Comparison of ENCODE assay signal across 35 cellular contexts in genomic region chr5:98664736-98665135, GRCh38.
"Had no signal": no experiment of that assay in that cellular context is flagged by ENCODE, and none has a peak within 500 bp of the region (broad histone marks: within the 10 kb centered on the region; RNA-seq: fewer than 3 reads in every experiment).

No MANE protein-coding gene starts in this region.

- H3K36me3 Mint-ChIP-seq: activated CD4-positive, alpha-beta memory T cell treated with anti-CD3 and anti-CD28 coated beads for 36 hours; activated CD8-positive, alpha-beta memory T cell treated with anti-CD3 and anti-CD28 coated beads, Interleukin-2, amount 10 ng/mL, durations not matched to agents 7 days and 5 days; activated naive CD4-positive, alpha-beta T cell treated with anti-CD3 and anti-CD28 coated beads, Interleukin-2, amount 50 U/mL, for 24 hours; activated naive CD8-positive, alpha-beta T cell treated with anti-CD3 and anti-CD28 coated beads for 36 hours had no signal

- FAIRE-seq: astrocyte, bronchial epithelial cell had no signal

- H3K4me1 Mint-ChIP-seq: activated CD4-positive, alpha-beta T cell treated with anti-CD3 and anti-CD28 coated beads for 36 hours; activated CD4-positive, alpha-beta T cell treated with anti-CD3 and anti-CD28 coated beads, Interleukin-2, amount 10 ng/mL, durations not matched to agents 24 days and 14 days; activated CD8-positive, alpha-beta memory T cell treated with anti-CD3 and anti-CD28 coated beads, Interleukin-2, amount 10 ng/mL, durations not matched to agents 7 days and 5 days; activated naive CD4-positive, alpha-beta T cell treated with anti-CD3 and anti-CD28 coated beads, Interleukin-2, amount 50 U/mL, for 24 hours; activated naive CD8-positive, alpha-beta T cell treated with anti-CD3 and anti-CD28 coated beads for 36 hours; activated naive CD8-positive, alpha-beta T cell treated with anti-CD3 and anti-CD28 coated beads, Interleukin-2, amount 50 U/mL, for 24 hours; central memory CD8-positive, alpha-beta T cell; T-helper 17 cell had no signal

- H3K4me3 Mint-ChIP-seq: activated CD4-positive, alpha-beta memory T cell treated with anti-CD3 and anti-CD28 coated beads for 36 hours; activated CD4-positive, alpha-beta T cell treated with anti-CD3 and anti-CD28 coated beads for 36 hours; activated CD4-positive, alpha-beta T cell treated with anti-CD3 and anti-CD28 coated beads, Interleukin-2, amount 10 ng/mL, durations not matched to agents 24 days and 14 days; activated CD8-positive, alpha-beta memory T cell treated with anti-CD3 and anti-CD28 coated beads, Interleukin-2, amount 10 ng/mL, durations not matched to agents 7 days and 5 days; activated CD8-positive, alpha-beta T cell treated with anti-CD3 and anti-CD28 coated beads, Interleukin-2, amount 10 ng/mL, durations not matched to agents 7 days and 5 days; activated naive CD4-positive, alpha-beta T cell treated with anti-CD3 and anti-CD28 coated beads for 36 hours; activated naive CD4-positive, alpha-beta T cell treated with anti-CD3 and anti-CD28 coated beads, Interleukin-2, amount 50 U/mL, for 24 hours; activated naive CD8-positive, alpha-beta T cell treated with anti-CD3 and anti-CD28 coated beads for 36 hours; activated naive CD8-positive, alpha-beta T cell treated with anti-CD3 and anti-CD28 coated beads, Interleukin-2, amount 50 U/mL, for 24 hours; activated T-helper 1 cell treated with anti-CD3 and anti-CD28 coated beads, Interleukin-12 subunit alpha, Interleukin-12 subunit beta, Interleukin-2, Interleukin-4 antibody, amounts not matched to agents 30 ng/mL and 10 ng/mL and 1 ng/mL, durations not matched to agents 14 hours and 24 hours and 36 hours; central memory CD8-positive, alpha-beta T cell; dendritic cell treated with granulocyte-macrophage colony-stimulating factor and Interleukin-4, amounts not matched to agents 40 ng/mL and 50 ng/mL, for 4 days; effector memory CD8-positive, alpha-beta T cell; T-helper 17 cell; T-helper 2 cell treated with Interferon-gamma antibody and Interleukin-4, amounts not matched to agents 5 μg/mL and 100 μg/mL, for 36 hours had no signal

- H3K27ac ChIP-seq: adrenal gland, brain microvascular endothelial cell, coronary artery, dorsolateral prefrontal cortex, esophagus muscularis mucosa, foreskin keratinocyte, gastrocnemius medialis, WERI-Rb-1 had no signal

- H3K27me3 ChIP-seq: adrenal gland, brain microvascular endothelial cell, esophagus muscularis mucosa, foreskin keratinocyte, gastrocnemius medialis had no signal

- DNase-seq: activated CD4-positive, alpha-beta memory T cell treated with anti-CD3 and anti-CD28 coated beads for 36 hours; activated CD4-positive, alpha-beta T cell treated with anti-CD3 and anti-CD28 coated beads for 36 hours; activated CD4-positive, alpha-beta T cell treated with anti-CD3 and anti-CD28 coated beads, Interleukin-2, amount 10 ng/mL, durations not matched to agents 24 days and 14 days; activated CD4-positive, CD25-positive, alpha-beta regulatory T cell; activated CD4-positive, CD25-positive, alpha-beta regulatory T cell treated with anti-CD3 and anti-CD28 coated beads, Interleukin-2, amount 50 U/mL, for 72 hours; activated CD8-positive, alpha-beta memory T cell treated with anti-CD3 and anti-CD28 coated beads, Interleukin-2, amount 10 ng/mL, durations not matched to agents 7 days and 5 days; activated CD8-positive, alpha-beta memory T cell treated with anti-CD3 and anti-CD28 coated beads, Interleukin-2, amount 50 U/mL, for 4 hours; activated CD8-positive, alpha-beta T cell treated with anti-CD3 and anti-CD28 coated beads, Interleukin-2, amount 10 ng/mL, durations not matched to agents 7 days and 5 days; activated effector memory CD4-positive, alpha-beta T cell treated with anti-CD3 and anti-CD28 coated beads, Interleukin-2, amount 50 U/mL, for 16 hours; activated naive CD4-positive, alpha-beta T cell treated with anti-CD3 and anti-CD28 coated beads for 36 hours; activated naive CD8-positive, alpha-beta T cell treated with anti-CD3 and anti-CD28 coated beads for 36 hours; activated naive CD8-positive, alpha-beta T cell treated with anti-CD3 and anti-CD28 coated beads, Interleukin-2, amount 50 U/mL, for 24 hours; activated T-cell treated with anti-CD3 and anti-CD28 coated beads, Interleukin-2, amount 50 U/mL, for 1 hour; activated T-cell treated with anti-CD3 and anti-CD28 coated beads, Interleukin-2, amount 50 U/mL, for 48 hours; adrenal gland; brain microvascular endothelial cell; dorsolateral prefrontal cortex; effector memory CD8-positive, alpha-beta T cell; erythroblast; foreskin keratinocyte; gastrocnemius medialis; T-helper 1 cell; T-helper 17 cell; T1000; WERI-Rb-1 had no signal

- H3K4me1 ChIP-seq: adrenal gland, esophagus muscularis mucosa, foreskin keratinocyte, gastrocnemius medialis had no signal

- H3K4me3 ChIP-seq: adrenal gland, coronary artery, dorsolateral prefrontal cortex, esophagus muscularis mucosa, gastrocnemius medialis had no signal

- H3K27me3 Mint-ChIP-seq: activated CD4-positive, alpha-beta T cell treated with anti-CD3 and anti-CD28 coated beads, Interleukin-2, amount 10 ng/mL, durations not matched to agents 24 days and 14 days; activated CD8-positive, alpha-beta memory T cell treated with anti-CD3 and anti-CD28 coated beads, Interleukin-2, amount 10 ng/mL, durations not matched to agents 7 days and 5 days; activated naive CD8-positive, alpha-beta T cell treated with anti-CD3 and anti-CD28 coated beads, Interleukin-2, amount 50 U/mL, for 24 hours; central memory CD8-positive, alpha-beta T cell; dendritic cell treated with granulocyte-macrophage colony-stimulating factor and Interleukin-4, amounts not matched to agents 40 ng/mL and 50 ng/mL, for 4 days had no signal

- ATAC-seq: activated CD4-positive, alpha-beta T cell treated with anti-CD3 and anti-CD28 coated beads for 36 hours; activated CD8-positive, alpha-beta memory T cell treated with anti-CD3 and anti-CD28 coated beads, Interleukin-2, amount 10 ng/mL, durations not matched to agents 7 days and 5 days; activated CD8-positive, alpha-beta T cell treated with anti-CD3 and anti-CD28 coated beads, Interleukin-2, amount 10 ng/mL, durations not matched to agents 7 days and 5 days; activated naive CD8-positive, alpha-beta T cell treated with anti-CD3 and anti-CD28 coated beads, Interleukin-2, amount 50 U/mL, for 24 hours; effector memory CD8-positive, alpha-beta T cell; foreskin keratinocyte; gastrocnemius medialis; T-helper 17 cell had no signal

- H3K36me3 ChIP-seq: adrenal gland, brain microvascular endothelial cell, esophagus muscularis mucosa, gastrocnemius medialis, WERI-Rb-1 had no signal

- H3K27ac Mint-ChIP-seq: activated CD4-positive, alpha-beta memory T cell treated with anti-CD3 and anti-CD28 coated beads for 36 hours; activated CD4-positive, alpha-beta T cell treated with anti-CD3 and anti-CD28 coated beads for 36 hours; activated CD4-positive, alpha-beta T cell treated with anti-CD3 and anti-CD28 coated beads, Interleukin-2, amount 10 ng/mL, durations not matched to agents 24 days and 14 days; activated CD8-positive, alpha-beta memory T cell treated with anti-CD3 and anti-CD28 coated beads, Interleukin-2, amount 10 ng/mL, durations not matched to agents 7 days and 5 days; activated CD8-positive, alpha-beta T cell treated with anti-CD3 and anti-CD28 coated beads, Interleukin-2, amount 10 ng/mL, durations not matched to agents 7 days and 5 days; activated naive CD4-positive, alpha-beta T cell treated with anti-CD3 and anti-CD28 coated beads for 36 hours; activated naive CD4-positive, alpha-beta T cell treated with anti-CD3 and anti-CD28 coated beads, Interleukin-2, amount 50 U/mL, for 24 hours; activated naive CD8-positive, alpha-beta T cell treated with anti-CD3 and anti-CD28 coated beads for 36 hours; activated naive CD8-positive, alpha-beta T cell treated with anti-CD3 and anti-CD28 coated beads, Interleukin-2, amount 50 U/mL, for 24 hours; activated T-helper 1 cell treated with anti-CD3 and anti-CD28 coated beads, Interleukin-12 subunit alpha, Interleukin-12 subunit beta, Interleukin-2, Interleukin-4 antibody, amounts not matched to agents 30 ng/mL and 10 ng/mL and 1 ng/mL, durations not matched to agents 14 hours and 24 hours and 36 hours; activated T-helper 2 cell treated with anti-CD3 and anti-CD28 coated beads, Interferon-gamma antibody, Interleukin-2, Interleukin-4, amounts not matched to agents 10 μg/mL and 5 μg/mL and 100 μg/mL, durations not matched to agents 14 hours and 24 hours and 36 hours; dendritic cell treated with granulocyte-macrophage colony-stimulating factor and Interleukin-4, amounts not matched to agents 40 ng/mL and 50 ng/mL, for 4 days; effector memory CD8-positive, alpha-beta T cell; T-helper 17 cell; T-helper 2 cell treated with Interferon-gamma antibody and Interleukin-4, amounts not matched to agents 5 μg/mL and 100 μg/mL, for 36 hours had no signal

- H3K9me3 ChIP-seq: adrenal gland, esophagus muscularis mucosa, gastrocnemius medialis had no signal

- H3K9me3 Mint-ChIP-seq: activated CD4-positive, alpha-beta T cell treated with anti-CD3 and anti-CD28 coated beads, Interleukin-2, amount 10 ng/mL, durations not matched to agents 24 days and 14 days; activated naive CD4-positive, alpha-beta T cell treated with anti-CD3 and anti-CD28 coated beads for 36 hours; activated naive CD8-positive, alpha-beta T cell treated with anti-CD3 and anti-CD28 coated beads for 36 hours; activated T-helper 2 cell treated with anti-CD3 and anti-CD28 coated beads, Interferon-gamma antibody, Interleukin-2, Interleukin-4, amounts not matched to agents 10 μg/mL and 5 μg/mL and 100 μg/mL, durations not matched to agents 14 hours and 24 hours and 36 hours; T-helper 2 cell treated with Interferon-gamma antibody and Interleukin-4, amounts not matched to agents 5 μg/mL and 100 μg/mL, for 36 hours had no signal
